In genomic region chr3:119702530-119703527, GRCh38 we compare ENCODE assay signal across 9 cellular contexts. TPM values are rescaled to one million over a fixed set of nuclear protein-coding genes. Genes with fewer than 3 reads are reported as not detected.
DNase-seq lines count a peak whose midpoint lies in the region; ATAC-seq, FAIRE-seq and TF ChIP-seq lines count a peak whose summit lies in the region.
"Had no signal": no experiment of that assay in that cellular context is flagged by ENCODE, and none has a peak within 500 bp of the region (broad histone marks: within the 10 kb centered on the region; RNA-seq: fewer than 3 reads in every experiment).

TSS of gene CFAP91 (plus strand) at chr3:119703022. CDS start at chr3:119703099, 77 bp downstream.

- intact Hi-C loops in cardiac septum (cut with DNase I) = no loop called here
- intact Hi-C loops in pancreas (cut with DNase I) = no loop called here

- peaks cover 4% of the 10 kb centered on the region for H3K36me3 Mint-ChIP-seq in activated naive CD8-positive, alpha-beta T cell treated with anti-CD3 and anti-CD28 coated beads, Interleukin-2, amount 50 U/mL, for 24 hours (ENCODE audit: low read depth)

- peaks cover 15% of the 10 kb centered on the region for H3K4me1 ChIP-seq in SJSA1 (replicated peaks)
- H3K4me1 ChIP-seq in pancreas = peaks cover 0 to 6% (median 0%) of the 10 kb centered on the region in 3 donors
- peaks cover 3 to 11% of the 10 kb centered on the region in 2 donors for H3K4me1 ChIP-seq in thoracic aorta (ENCODE audit: control insufficient read depth in 1 of 2, low read depth in 2 of 2)

- H3K27me3 ChIP-seq in SJSA1 (replicated peaks) (no peaks in the 10 kb centered on the region), pancreas (no peaks in the 10 kb centered on the region), thoracic aorta (replicated peaks; ENCODE audit: insufficient read depth) (no peaks in the 10 kb centered on the region)

- 2% methylated on average over 59 of the region's 59 CpGs for WGBS in pancreas, 2 donors

- H3K4me3 ChIP-seq in SJSA1 = peak within 1 kb of the TSS; percentile 27
- H3K4me3 ChIP-seq in pancreas = peak within 1 kb of the TSS; percentile 60 to 71 (median 69)
- peak within 1 kb of the TSS; percentile 78 for H3K4me3 ChIP-seq in thoracic aorta
- H3K4me3 ChIP-seq: PC-9 had no signal

- FAIRE-seq in pancreas (lab: Jason Lieb, UNC) = no peak

- peaks cover 13% of the 10 kb centered on the region for H3K27me3 Mint-ChIP-seq in activated naive CD8-positive, alpha-beta T cell treated with anti-CD3 and anti-CD28 coated beads, Interleukin-2, amount 50 U/mL, for 24 hours

- ATAC-seq in GM21381 (IDR thresholded peaks at IDR 0.05; ENCODE audit: unreplicated experiment) (peak; percentile 94), pancreas (peak; percentile 99 to 100 (median 99)), thoracic aorta (ENCODE audit: insufficient number of reproducible peaks, low FRiP score, low read depth) (peak; percentile 90)
- ATAC-seq in activated naive CD8-positive, alpha-beta T cell treated with anti-CD3 and anti-CD28 coated beads, Interleukin-2, amount 50 U/mL, for 24 hours = peak; percentile 87

- TF ChIP-seq CTCF in pancreas (IDR thresholded peaks at IDR 0.05) (no peak), thoracic aorta (IDR thresholded peaks at IDR 0.05) (no peak)

- H3K27ac ChIP-seq in SJSA1 (no peak within 1 kb of the TSS), pancreas (peak within 1 kb of the TSS in 1 of 4 donors; percentile 5), thoracic aorta (peak within 1 kb of the TSS in 1 of 2 donors; percentile 11)
- H3K27ac ChIP-seq: PC-9 had no signal

- peak within 1 kb of the TSS; percentile 56 for H3K27ac Mint-ChIP-seq in activated naive CD8-positive, alpha-beta T cell treated with anti-CD3 and anti-CD28 coated beads, Interleukin-2, amount 50 U/mL, for 24 hours

- H3K4me3 Mint-ChIP-seq in activated naive CD8-positive, alpha-beta T cell treated with anti-CD3 and anti-CD28 coated beads, Interleukin-2, amount 50 U/mL, for 24 hours = peak within 1 kb of the TSS; percentile 67

- peaks cover 38% of the 10 kb centered on the region for H3K4me1 Mint-ChIP-seq in activated naive CD8-positive, alpha-beta T cell treated with anti-CD3 and anti-CD28 coated beads, Interleukin-2, amount 50 U/mL, for 24 hours

- H3K36me3 ChIP-seq in SJSA1 (no peaks in the 10 kb centered on the region), pancreas (no peaks in the 10 kb centered on the region), thoracic aorta (no peaks in the 10 kb centered on the region)

- H3K9me3 ChIP-seq in SJSA1 (replicated peaks) = peaks cover 4% of the 10 kb centered on the region; the same call in 1 of the 2 replicates
- H3K9me3 ChIP-seq in pancreas = no peaks in the 10 kb centered on the region
- H3K9me3 ChIP-seq in thoracic aorta = no peaks in the 10 kb centered on the region

- peak; percentile 90 for DNase-seq in COLO668 (lab: John Stamatoyannopoulos, UW; ENCODE audit: unreplicated experiment)
- DNase-seq in HUDEP-2 (lab: John Stamatoyannopoulos, UW; ENCODE audit: unreplicated experiment in 76 of 76) = peak in 74 of 76 experiments; percentile 10 to 87 (median 75)
- DNase-seq in SJSA1 (ENCODE audit: low read depth in 1 of 2, low spot score in 2 of 2) = peak; percentile 39 to 91
- peak; percentile 89 for DNase-seq in activated naive CD8-positive, alpha-beta T cell treated with anti-CD3 and anti-CD28 coated beads, Interleukin-2, amount 50 U/mL, for 24 hours
- peak; percentile 98 for DNase-seq in cardiac septum (ENCODE audit: low spot score)
- DNase-seq in pancreas = peak; percentile 97 to 99 (median 98)
- DNase-seq in thoracic aorta (ENCODE audit: low spot score) = peak; percentile 98

- peaks cover 11% of the 10 kb centered on the region for H3K9me3 Mint-ChIP-seq in activated naive CD8-positive, alpha-beta T cell treated with anti-CD3 and anti-CD28 coated beads, Interleukin-2, amount 50 U/mL, for 24 hours

RNA-seq across cellular contexts. Expression of gene CFAP91, which starts in this region (rescaled TPM):
- 0.18 and 0.34 TPM in 2 replicates for total RNA-seq in SJSA1 (2014; rRNA removed; shearing (Covaris generic))
- total RNA-seq in cardiac septum = 0.57 TPM
- 10 to 100 TPM in 4 of 6 donors, 1 to 10 TPM in 2; 8.6 to 20.9 (median 13.3) TPM for total RNA-seq in pancreas
- polyA plus RNA-seq in pancreas = 10 to 100 TPM in 1 of 2 donors, 1 to 10 TPM in 1; 9.2 to 14.9 TPM
- total RNA-seq in thoracic aorta = 10 to 100 TPM in 1 of 2 donors, not detected in 1; 11.4 TPM

Comparison
In these comparisons a context has a peak if more than half of its experiments do, and no peak if none do; other contexts are left out.
1. Peak in DNase-seq and H3K4me3 ChIP-seq in SJSA1; RNA of the gene not detected or under 1 TPM.
2. Peak in DNase-seq in cardiac septum; RNA of the gene not detected or under 1 TPM.
3. H3K4me3 ChIP-seq: peak in every context shown above with its lines; median percentile 78 in thoracic aorta; 69 in pancreas; 27 in SJSA1.